In the genomic region with DNA sequence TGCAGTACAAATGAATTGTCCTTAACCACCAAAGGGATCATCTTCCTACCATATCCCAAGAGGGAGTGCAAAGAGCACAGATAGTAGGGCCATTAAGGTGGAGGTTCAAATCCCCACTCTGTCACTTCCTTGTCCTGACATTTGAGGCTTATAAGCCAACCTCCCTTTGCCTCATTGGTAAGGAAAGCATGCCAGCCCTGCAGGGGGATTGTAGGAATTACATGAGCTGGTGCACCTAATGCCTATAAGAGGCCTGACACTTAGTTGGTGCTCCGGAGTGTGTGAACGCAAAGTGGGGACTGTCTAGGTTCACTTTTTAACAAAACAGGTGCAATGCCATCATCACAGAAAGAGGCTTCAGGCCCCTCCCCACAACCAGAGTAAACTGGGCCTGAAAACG, we compare ENCODE assay signal across 1 cellular context.
TF ChIP-seq lines count a peak whose summit lies in the region.

No MANE protein-coding gene starts in this region.

TF ChIP-seq in HepG2, 621 proteins besides CTCF, POLR2A, EP300 and RAD21 (continued from another document):
- TF ChIP-seq, protein P1, sequence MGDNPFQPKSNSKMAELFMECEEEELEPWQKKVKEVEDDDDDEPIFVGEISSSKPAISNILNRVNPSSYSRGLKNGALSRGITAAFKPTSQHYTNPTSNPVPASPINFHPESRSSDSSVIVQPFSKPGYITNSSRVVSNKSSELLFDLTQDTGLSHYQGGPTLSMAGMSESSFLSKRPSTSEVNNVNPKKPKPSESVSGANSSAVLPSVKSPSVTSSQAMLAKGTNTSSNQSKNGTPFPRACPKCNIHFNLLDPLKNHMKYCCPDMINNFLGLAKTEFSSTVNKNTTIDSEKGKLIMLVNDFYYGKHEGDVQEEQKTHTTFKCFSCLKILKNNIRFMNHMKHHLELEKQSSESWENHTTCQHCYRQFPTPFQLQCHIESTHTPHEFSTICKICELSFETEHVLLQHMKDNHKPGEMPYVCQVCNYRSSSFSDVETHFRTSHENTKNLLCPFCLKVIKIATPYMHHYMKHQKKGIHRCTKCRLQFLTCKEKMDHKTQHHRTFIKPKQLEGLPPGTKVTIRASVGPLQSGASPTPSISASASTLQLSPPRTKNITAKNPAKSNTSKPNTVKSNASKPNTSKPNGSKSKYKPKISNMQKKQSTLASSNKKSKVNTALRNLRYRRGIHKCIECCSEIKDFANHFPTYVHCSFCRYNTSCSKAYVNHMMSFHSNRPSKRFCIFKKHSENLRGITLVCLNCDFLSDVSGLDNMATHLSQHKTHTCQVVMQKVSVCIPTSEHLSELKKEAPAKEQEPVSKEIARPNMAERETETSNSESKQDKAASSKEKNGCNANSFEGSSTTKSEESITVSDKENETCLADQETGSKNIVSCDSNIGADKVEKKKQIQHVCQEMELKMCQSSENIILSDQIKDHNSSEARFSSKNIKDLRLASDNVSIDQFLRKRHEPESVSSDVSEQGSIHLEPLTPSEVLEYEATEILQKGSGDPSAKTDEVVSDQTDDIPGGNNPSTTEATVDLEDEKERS (CRISPR knock-in tag; IDR thresholded peaks at IDR 0.05), result no peak
- TF ChIP-seq ZKSCAN1 (IDR thresholded peaks at IDR 0.05; ENCODE audit: low read length), result no peak
- TF ChIP-seq ZFP90 (CRISPR knock-in tag; IDR thresholded peaks at IDR 0.05; ENCODE audit: borderline replicate concordance), result no peak
- TF ChIP-seq JUND (CRISPR knock-in tag; IDR thresholded peaks at IDR 0.05), result no peak
- no peak for TF ChIP-seq ZSCAN21 (CRISPR knock-in tag; IDR thresholded peaks at IDR 0.05; ENCODE audit: borderline replicate concordance)
- no peak for TF ChIP-seq KAT2B (IDR thresholded peaks at IDR 0.05; ENCODE audit: borderline replicate concordance, low read depth, low read length)
- no peak for TF ChIP-seq AKAP8 (CRISPR knock-in tag; IDR thresholded peaks at IDR 0.05)
- no peak for TF ChIP-seq ZFP62 (CRISPR knock-in tag; IDR thresholded peaks at IDR 0.05)
- TF ChIP-seq ATM (IDR thresholded peaks at IDR 0.05; ENCODE audit: borderline replicate concordance), result no peak
- TF ChIP-seq, protein P2, sequence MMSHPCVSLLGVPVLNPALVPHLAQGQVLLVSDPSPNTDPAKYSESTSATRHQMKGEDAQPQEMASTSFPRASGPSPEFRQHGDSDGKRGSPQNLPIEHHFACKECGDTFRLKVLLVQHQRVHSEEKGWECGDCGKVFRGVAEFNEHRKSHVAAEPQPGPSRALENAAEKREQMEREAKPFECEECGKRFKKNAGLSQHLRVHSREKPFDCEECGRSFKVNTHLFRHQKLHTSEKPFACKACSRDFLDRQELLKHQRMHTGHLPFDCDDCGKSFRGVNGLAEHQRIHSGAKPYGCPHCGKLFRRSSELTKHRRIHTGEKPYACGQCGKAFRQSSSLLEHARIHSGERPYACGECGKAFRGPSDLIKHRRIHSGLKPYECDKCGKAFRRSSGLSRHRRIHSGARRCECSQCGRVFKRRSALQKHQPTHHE (CRISPR knock-in tag; IDR thresholded peaks at IDR 0.05; ENCODE audit: borderline replicate concordance), result no peak
- no peak for TF ChIP-seq PRPF4 (IDR thresholded peaks at IDR 0.05; ENCODE audit: low read depth, low read length, poor library complexity, severe bottlenecking)
- TF ChIP-seq, protein P3, sequence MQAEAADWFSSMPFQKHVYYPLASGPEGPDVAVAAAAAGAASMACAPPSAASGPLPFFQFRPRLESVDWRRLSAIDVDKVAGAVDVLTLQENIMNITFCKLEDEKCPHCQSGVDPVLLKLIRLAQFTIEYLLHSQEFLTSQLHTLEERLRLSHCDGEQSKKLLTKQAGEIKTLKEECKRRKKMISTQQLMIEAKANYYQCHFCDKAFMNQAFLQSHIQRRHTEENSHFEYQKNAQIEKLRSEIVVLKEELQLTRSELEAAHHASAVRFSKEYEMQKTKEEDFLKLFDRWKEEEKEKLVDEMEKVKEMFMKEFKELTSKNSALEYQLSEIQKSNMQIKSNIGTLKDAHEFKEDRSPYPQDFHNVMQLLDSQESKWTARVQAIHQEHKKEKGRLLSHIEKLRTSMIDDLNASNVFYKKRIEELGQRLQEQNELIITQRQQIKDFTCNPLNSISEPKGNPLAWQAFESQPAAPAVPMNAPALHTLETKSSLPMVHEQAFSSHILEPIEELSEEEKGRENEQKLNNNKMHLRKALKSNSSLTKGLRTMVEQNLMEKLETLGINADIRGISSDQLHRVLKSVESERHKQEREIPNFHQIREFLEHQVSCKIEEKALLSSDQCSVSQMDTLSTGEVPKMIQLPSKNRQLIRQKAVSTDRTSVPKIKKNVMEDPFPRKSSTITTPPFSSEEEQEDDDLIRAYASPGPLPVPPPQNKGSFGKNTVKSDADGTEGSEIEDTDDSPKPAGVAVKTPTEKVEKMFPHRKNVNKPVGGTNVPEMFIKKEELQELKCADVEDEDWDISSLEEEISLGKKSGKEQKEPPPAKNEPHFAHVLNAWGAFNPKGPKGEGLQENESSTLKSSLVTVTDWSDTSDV (CRISPR knock-in tag; IDR thresholded peaks at IDR 0.05), result no peak
- TF ChIP-seq, protein P4, sequence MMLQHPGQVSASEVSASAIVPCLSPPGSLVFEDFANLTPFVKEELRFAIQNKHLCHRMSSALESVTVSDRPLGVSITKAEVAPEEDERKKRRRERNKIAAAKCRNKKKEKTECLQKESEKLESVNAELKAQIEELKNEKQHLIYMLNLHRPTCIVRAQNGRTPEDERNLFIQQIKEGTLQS (CRISPR knock-in tag; IDR thresholded peaks at IDR 0.05), result no peak
